ENCODE assay signal across 10 cellular contexts in the genomic region with DNA sequence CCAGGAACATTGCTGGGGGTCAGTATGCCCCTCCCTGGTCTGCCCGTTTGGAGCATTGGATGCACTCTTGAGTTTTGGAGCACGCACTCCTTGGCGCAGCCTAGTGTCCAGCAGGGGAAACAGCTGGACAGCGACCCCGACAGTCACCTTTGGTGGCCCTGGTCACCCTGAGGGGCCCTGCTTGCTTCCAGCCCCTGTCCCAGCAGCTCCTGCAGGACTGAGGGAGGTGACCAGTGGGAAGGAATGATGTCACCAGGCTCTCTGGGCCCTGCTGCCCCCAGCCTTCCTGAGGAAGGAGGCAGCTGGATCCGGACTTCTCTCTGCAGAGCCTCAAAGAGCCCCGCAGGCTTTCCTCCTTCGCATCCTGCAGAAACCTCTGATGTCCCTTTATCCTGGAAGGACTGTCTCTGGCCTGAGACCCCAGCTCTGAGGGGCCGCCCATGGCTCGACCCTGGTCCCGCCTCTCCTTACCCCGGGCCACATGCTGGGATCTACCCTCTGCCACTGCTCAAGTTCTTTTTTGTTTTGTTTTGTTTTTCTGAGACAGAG. TPM values are rescaled to one million over a fixed set of nuclear protein-coding genes. Genes with fewer than 3 reads are reported as not detected.
A peak's percentile ranks its signal among the peaks of the same experiment; 100 is the strongest.
DNase-seq lines count a peak whose midpoint lies in the region; ATAC-seq and TF ChIP-seq lines count a peak whose summit lies in the region.
"Had no signal": no experiment of that assay in that cellular context is flagged by ENCODE, and none has a peak within 500 bp of the region (broad histone marks: within the 10 kb centered on the region; RNA-seq: fewer than 3 reads in every experiment).

No MANE protein-coding gene starts in this region.

- ATAC-seq in SK-N-SH treated with all-trans-retinoic acid at 6 μM for 48 hours = peak; percentile 51; the same call in 2 of the 3 replicates

- no peaks in the 10 kb centered on the region for H3K36me3 ChIP-seq in cardiac muscle cell
- no peaks in the 10 kb centered on the region for H3K36me3 ChIP-seq in prostate gland

- 81% methylated on average over 9 of the region's 12 CpGs for WGBS in prostate gland

- H3K27ac ChIP-seq in cardiac muscle cell = no peak overlapping the region
- H3K27ac ChIP-seq in prostate gland = no peak overlapping the region

- H3K4me3 ChIP-seq in GM12864 (ENCODE audit: low read depth, low read length) (no peak overlapping the region), cardiac muscle cell (no peak overlapping the region), retinal pigment epithelial cell (ENCODE audit: low read length) (no peak overlapping the region), prostate gland (no peak overlapping the region)

- intact Hi-C loops in prostate gland (cut with DNase I) = no loop called here

- H3K4me1 ChIP-seq in cardiac muscle cell (ENCODE audit: low read depth) (no peaks in the 10 kb centered on the region), prostate gland (replicated peaks) (no peaks in the 10 kb centered on the region)

- no peak for TF ChIP-seq POLR2A in prostate gland (IDR thresholded peaks at IDR 0.05)

- TF ChIP-seq CTCF in GM12864 (IDR thresholded peaks at IDR 0.05; ENCODE audit: low read depth, low read length, missing control alignments) = peak; percentile 32
- TF ChIP-seq CTCF in cardiac muscle cell (IDR thresholded peaks at IDR 0.05; ENCODE audit: low read depth, low read length) = peak; percentile 46
- TF ChIP-seq CTCF in retinal pigment epithelial cell (conservative IDR thresholded peaks at IDR 0.05; ENCODE audit: low read depth, low read length) = peak; percentile 22
- peak in 1 of 4 experiments; percentile 8 for TF ChIP-seq CTCF in prostate gland (IDR thresholded peaks at IDR 0.05)

- no peaks in the 10 kb centered on the region for H3K27me3 ChIP-seq in cardiac muscle cell
- no peaks in the 10 kb centered on the region for H3K27me3 ChIP-seq in prostate gland (replicated peaks; ENCODE audit: insufficient read depth)

- DNase-seq in GM12864 (ENCODE audit: low read depth) = no peak
- DNase-seq in cardiac muscle cell (ENCODE audit: low read depth in 1 of 2, low spot score in 1 of 2) = peak; percentile 24 to 29
- DNase-seq in retinal pigment epithelial cell (ENCODE audit: low read depth) = no peak
- DNase-seq in NCI-H510A (lab: John Stamatoyannopoulos, UW) = no peak
- no peak for DNase-seq in NCI-H524 (lab: John Stamatoyannopoulos, UW)
- no peak for DNase-seq in GM19238 (ENCODE audit: insufficient read length, low spot score)
- DNase-seq in prostate gland (ENCODE audit: low spot score) = no peak

- no peaks in the 10 kb centered on the region for H3K9me3 ChIP-seq in cardiac muscle cell (ENCODE audit: low read depth)
- no peaks in the 10 kb centered on the region for H3K9me3 ChIP-seq in prostate gland

TF ChIP-seq in SK-N-SH treated with all-trans-retinoic acid at 6 μM for 48 hours, 23 proteins besides CTCF, POLR2A, EP300 and RAD21:
- TF ChIP-seq SNAI2 (CRISPR knock-in tag; IDR thresholded peaks at IDR 0.05) (no peak), ZNF565 (CRISPR knock-in tag; conservative IDR thresholded peaks at IDR 0.05; ENCODE audit: low read depth) (no peak), OSR1 (CRISPR knock-in tag; IDR thresholded peaks at IDR 0.05) (no peak)
- TF ChIP-seq, protein P1, sequence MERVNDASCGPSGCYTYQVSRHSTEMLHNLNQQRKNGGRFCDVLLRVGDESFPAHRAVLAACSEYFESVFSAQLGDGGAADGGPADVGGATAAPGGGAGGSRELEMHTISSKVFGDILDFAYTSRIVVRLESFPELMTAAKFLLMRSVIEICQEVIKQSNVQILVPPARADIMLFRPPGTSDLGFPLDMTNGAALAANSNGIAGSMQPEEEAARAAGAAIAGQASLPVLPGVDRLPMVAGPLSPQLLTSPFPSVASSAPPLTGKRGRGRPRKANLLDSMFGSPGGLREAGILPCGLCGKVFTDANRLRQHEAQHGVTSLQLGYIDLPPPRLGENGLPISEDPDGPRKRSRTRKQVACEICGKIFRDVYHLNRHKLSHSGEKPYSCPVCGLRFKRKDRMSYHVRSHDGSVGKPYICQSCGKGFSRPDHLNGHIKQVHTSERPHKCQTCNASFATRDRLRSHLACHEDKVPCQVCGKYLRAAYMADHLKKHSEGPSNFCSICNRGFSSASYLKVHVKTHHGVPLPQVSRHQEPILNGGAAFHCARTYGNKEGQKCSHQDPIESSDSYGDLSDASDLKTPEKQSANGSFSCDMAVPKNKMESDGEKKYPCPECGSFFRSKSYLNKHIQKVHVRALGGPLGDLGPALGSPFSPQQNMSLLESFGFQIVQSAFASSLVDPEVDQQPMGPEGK (CRISPR knock-in tag; IDR thresholded peaks at IDR 0.05; ENCODE audit: borderline replicate concordance) = no peak
- TF ChIP-seq, protein P2, sequence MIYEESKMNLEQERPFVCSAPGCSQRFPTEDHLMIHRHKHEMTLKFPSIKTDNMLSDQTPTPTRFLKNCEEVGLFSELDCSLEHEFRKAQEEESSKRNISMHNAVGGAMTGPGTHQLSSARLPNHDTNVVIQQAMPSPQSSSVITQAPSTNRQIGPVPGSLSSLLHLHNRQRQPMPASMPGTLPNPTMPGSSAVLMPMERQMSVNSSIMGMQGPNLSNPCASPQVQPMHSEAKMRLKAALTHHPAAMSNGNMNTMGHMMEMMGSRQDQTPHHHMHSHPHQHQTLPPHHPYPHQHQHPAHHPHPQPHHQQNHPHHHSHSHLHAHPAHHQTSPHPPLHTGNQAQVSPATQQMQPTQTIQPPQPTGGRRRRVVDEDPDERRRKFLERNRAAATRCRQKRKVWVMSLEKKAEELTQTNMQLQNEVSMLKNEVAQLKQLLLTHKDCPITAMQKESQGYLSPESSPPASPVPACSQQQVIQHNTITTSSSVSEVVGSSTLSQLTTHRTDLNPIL (CRISPR knock-in tag; IDR thresholded peaks at IDR 0.05; ENCODE audit: low read depth) = no peak

RNA-seq across cellular contexts. Expression of gene ZSCAN10, which starts 11.8 kb away (rescaled TPM):
- total RNA-seq in cardiac muscle cell = 0.42 and 0.78 TPM in 2 replicates
- 0.74 TPM in 1 of 2 replicates, not detected in the other for polyA plus RNA-seq in cardiac muscle cell
- under 1 TPM in 1 of 2 donors, not detected in 1; 0.57 TPM for total RNA-seq in prostate gland
- total RNA-seq: fibroblast of lung had no signal
- polyA plus RNA-seq: IgD-negative memory B cell had no signal

RNA-seq across cellular contexts. Expression of gene IL32, which starts 21.9 kb away (rescaled TPM):
- total RNA-seq in cardiac muscle cell (0.66 TPM in 1 of 2 replicates, not detected in the other), prostate gland (10 to 100 TPM; 13.5 to 33.3 TPM)
- polyA plus RNA-seq in cardiac muscle cell = 0.35 TPM in 1 of 2 replicates, not detected in the other

RNA-seq across cellular contexts. Expression of gene ZNF205, which starts 25.1 kb away (rescaled TPM):
- 26.7 and 37.3 TPM in 2 replicates for total RNA-seq in cardiac muscle cell
- 13.2 and 14.4 TPM in 2 replicates for polyA plus RNA-seq in cardiac muscle cell
- 10 to 100 TPM; 20.9 to 27.0 TPM for total RNA-seq in prostate gland
- polyA plus RNA-seq: IgD-negative memory B cell had no signal

RNA-seq across cellular contexts. Expression of gene MMP25, which starts 41.0 kb away (rescaled TPM):
- total RNA-seq in cardiac muscle cell = 0.03 TPM in 1 of 2 replicates, not detected in the other
- polyA plus RNA-seq in cardiac muscle cell = 4.3 and 5.8 TPM in 2 replicates
- total RNA-seq in prostate gland = 1 to 10 TPM in 1 of 2 donors, under 1 TPM in 1; 0.74 to 1.4 TPM
- total RNA-seq: fibroblast of lung had no signal

RNA-seq across cellular contexts. Expression of gene ZNF213, which starts 47.5 kb away (rescaled TPM):
- total RNA-seq in cardiac muscle cell (7.5 and 8.4 TPM in 2 replicates), prostate gland (10 to 100 TPM; 18.4 to 28.1 TPM)
- polyA plus RNA-seq in cardiac muscle cell = 10.1 and 13.6 TPM in 2 replicates

Comparison
In these comparisons a context has a peak if more than half of its experiments do, and no peak if none do; other contexts are left out.
1. DNase-seq: peak in cardiac muscle cell (2 of 2); none in GM12864 (single experiment), retinal pigment epithelial cell (single experiment), NCI-H510A (single experiment), NCI-H524 (0 of 2), GM19238 (single experiment) and prostate gland (single experiment).